24 cellular contexts compared by ENCODE assay signal in genomic region chr10:97163141-97163540, GRCh38. TPM values are rescaled to one million over a fixed set of nuclear protein-coding genes. Genes with fewer than 3 reads are reported as not detected.
"Had no signal": no experiment of that assay in that cellular context is flagged by ENCODE, and none has a peak within 500 bp of the region (broad histone marks: within the 10 kb centered on the region; RNA-seq: fewer than 3 reads in every experiment).

No MANE protein-coding gene starts in this region.

- H3K4me1 ChIP-seq: colonic mucosa, foreskin keratinocyte, left ventricle myocardium inferior, psoas muscle, testis, tibial nerve had no signal

- H3K36me3 Mint-ChIP-seq: naive B cell; stimulated activated naive B cell treated with anti-CD40 and anti-IgM and Interleukin-4, amounts not matched to agents 10 μg/mL and 1 μg/mL and 100 μg/mL, for 72 hours had no signal

- H3K27ac ChIP-seq: colonic mucosa, foreskin keratinocyte, hepatocyte, left ventricle myocardium inferior, psoas muscle, testis, tibial nerve had no signal

- H3K79me2 ChIP-seq: hepatocyte had no signal

- H3K9me3 ChIP-seq: colonic mucosa, left ventricle myocardium inferior, psoas muscle, testis, tibial nerve had no signal

- H3K4me2 ChIP-seq: hepatocyte had no signal

- H3K4me3 ChIP-seq: colonic mucosa, hepatocyte, left ventricle myocardium inferior, lung, psoas muscle, testis, tibial nerve had no signal

- H3K27me3 ChIP-seq: colonic mucosa, foreskin keratinocyte, hepatocyte, testis, tibial nerve had no signal

- DNase-seq: colonic mucosa; dermis blood vessel endothelial cell; erythroblast; foreskin keratinocyte; left cardiac atrium; left ventricle myocardium inferior; mesenchymal stem cell; midbrain; naive B cell; psoas muscle; retina; stimulated activated CD4-positive, alpha-beta T cell treated with anti-CD3 and anti-CD28 coated beads, Interleukin-2, amount 100 ng/mL, for 24 hours; stimulated activated CD4-positive, alpha-beta T cell treated with anti-CD3 and anti-CD28 coated beads, Interleukin-4, amount 100 ng/mL, for 4 hours; stimulated activated naive B cell treated with anti-CD40 and anti-IgM and Interleukin-4, amounts not matched to agents 10 μg/mL and 1 μg/mL and 100 μg/mL, for 72 hours; stimulated activated naive CD8-positive, alpha-beta T cell treated with anti-CD3 and anti-CD28 coated beads, Interleukin-15, amount 100 ng/mL, for 72 hours; testis had no signal

- FAIRE-seq: endothelial cell of umbilical vein, kidney had no signal

- H2AFZ ChIP-seq: hepatocyte had no signal

- H3K36me3 ChIP-seq: colonic mucosa, left ventricle myocardium inferior, tibial nerve had no signal

- ATAC-seq: foreskin keratinocyte; left cardiac atrium; psoas muscle; sciatic nerve; stimulated activated naive B cell treated with anti-CD40 and anti-IgM and Interleukin-4, amounts not matched to agents 10 μg/mL and 1 μg/mL and 100 μg/mL, for 72 hours had no signal

- H3K27ac Mint-ChIP-seq: naive B cell, nephron had no signal

- H3K9me3 Mint-ChIP-seq: naive B cell; nephron; stimulated activated naive B cell treated with anti-CD40 and anti-IgM and Interleukin-4, amounts not matched to agents 10 μg/mL and 1 μg/mL and 100 μg/mL, for 72 hours; stimulated activated naive CD8-positive, alpha-beta T cell treated with anti-CD3 and anti-CD28 coated beads, Interleukin-15, amount 100 ng/mL, for 72 hours had no signal

RNA-seq across cellular contexts. Expression of gene SLIT1, which starts 22.6 kb away (rescaled TPM):
- total RNA-seq: foreskin keratinocyte, osteoblast had no signal
